9 cellular contexts compared by ENCODE assay signal in the genomic region with DNA sequence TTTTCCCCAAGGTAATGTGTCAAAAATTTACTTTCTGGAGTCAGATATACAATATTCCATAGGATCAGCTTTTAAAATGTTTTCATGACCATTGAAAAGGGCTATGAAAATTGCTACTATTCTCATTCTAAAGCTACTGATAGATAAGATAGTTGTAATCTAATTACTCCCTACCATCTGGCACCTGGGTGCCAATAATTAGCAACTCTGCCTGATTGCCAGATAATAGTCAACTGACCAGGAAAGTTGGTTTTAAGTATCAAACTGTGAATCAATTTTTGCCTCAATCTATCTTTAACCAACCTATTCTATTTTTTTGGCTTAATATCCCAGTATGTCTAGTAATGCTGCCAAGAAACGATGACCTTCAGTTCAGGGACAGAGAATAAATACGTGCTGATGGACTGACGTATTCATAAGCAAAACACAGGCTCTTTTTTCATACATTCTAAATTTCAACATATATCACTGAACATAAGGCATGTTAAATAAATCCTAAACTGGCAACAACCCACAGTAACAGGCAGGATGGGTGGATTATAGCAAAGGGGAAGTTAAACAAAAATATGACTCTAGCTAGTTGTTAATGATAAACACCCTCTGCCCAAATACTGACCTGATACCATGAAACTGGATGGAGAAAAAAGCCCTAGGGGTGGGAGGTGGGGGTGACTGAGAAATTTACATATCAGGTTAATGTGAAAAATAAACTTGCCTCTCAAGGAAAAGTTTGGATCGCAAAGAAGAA. TPM values are rescaled to one million over a fixed set of nuclear protein-coding genes. Genes with fewer than 3 reads are reported as not detected.
DNase-seq lines count a peak whose midpoint lies in the region; ATAC-seq, FAIRE-seq and TF ChIP-seq lines count a peak whose summit lies in the region.
"Had no signal": no experiment of that assay in that cellular context is flagged by ENCODE, and none has a peak within 500 bp of the region (broad histone marks: within the 10 kb centered on the region; RNA-seq: fewer than 3 reads in every experiment).

No MANE protein-coding gene starts in this region.

- no peak for TF ChIP-seq EP300 in ovary (IDR thresholded peaks at IDR 0.05)

- H3K9me3 Mint-ChIP-seq in GM23338: no peaks in the 10 kb centered on the region
- peaks cover 2% of the 10 kb centered on the region for H3K9me3 Mint-ChIP-seq in glutamatergic neuron (ENCODE audit: unreplicated experiment)

- CTCF ChIA-PET in PC-9 (lab: Charles Lee): no interaction called here

- no peak for FAIRE-seq in GM19239 (lab: Jason Lieb, UNC)

- H3K27ac ChIP-seq in GM23338 (ENCODE audit: low read depth): peak overlapping the region; percentile 85; the same call in 1 of the 2 replicates
- peak overlapping the region; percentile 81 for H3K27ac ChIP-seq in PC-9
- peak overlapping the region in 1 of 2 donors; percentile 41 for H3K27ac ChIP-seq in ovary

- H3K9me3 ChIP-seq in PC-9 (ENCODE audit: insufficient read depth, low read depth) (no peaks in the 10 kb centered on the region), ovary (no peaks in the 10 kb centered on the region)

- in situ Hi-C loops in ACHN (cut with HindIII; ENCODE audit: low pct_ligation_motif_present, low pct_unique_long_range_greater_than_20kb, low sequenced_read_pairs): no loop called here
- in situ Hi-C loops in G401 (cut with HindIII; ENCODE audit: low sequenced_read_pairs): no loop called here

- no peak for ATAC-seq in GM23338

- H2AFZ ChIP-seq in GM23338 (no peak overlapping the region), PC-9 (no peak overlapping the region)

- H3K4me3 ChIP-seq in GM23338 (no peak overlapping the region), PC-9 (no peak overlapping the region), ovary (no peak overlapping the region)

- H3K36me3 Mint-ChIP-seq in GM23338 (ENCODE audit: low read depth) (peaks cover 12% of the 10 kb centered on the region; the same call in 2 of the 3 replicates), glutamatergic neuron (ENCODE audit: unreplicated experiment) (no peaks in the 10 kb centered on the region)

- H3K4me2 ChIP-seq in GM23338: peak overlapping the region; percentile 46; the same call in 1 of the 2 replicates
- peak overlapping the region; percentile 62 for H3K4me2 ChIP-seq in PC-9

- H3K4me3 Mint-ChIP-seq in GM23338 (no peak overlapping the region), glutamatergic neuron (ENCODE audit: unreplicated experiment) (peak overlapping the region; percentile 13)

- peaks cover 60% of the 10 kb centered on the region for H3K4me1 ChIP-seq in GM23338 (ENCODE audit: insufficient read depth)
- H3K4me1 ChIP-seq in PC-9 (replicated peaks; ENCODE audit: insufficient read depth): peaks cover 54% of the 10 kb centered on the region
- H3K4me1 ChIP-seq in ovary (ENCODE audit: insufficient read depth): peaks cover 17% of the 10 kb centered on the region

- H3K27ac Mint-ChIP-seq in GM23338: peak overlapping the region; percentile 93
- peak overlapping the region; percentile 74 for H3K27ac Mint-ChIP-seq in glutamatergic neuron (ENCODE audit: unreplicated experiment)

- POLR2A ChIA-PET in PC-9 (lab: Charles Lee; ENCODE audit: unreplicated experiment): interaction anchor here (0.6 to 1.0 kb wide), 5 partner anchors 14 to 182 kb away, joined by 3 to 11 read pairs (median 5); no protein-coding TSS in a partner anchor

- intact Hi-C loops in PC-9 (cut with micrococcal nuclease; ENCODE audit: unreplicated experiment): no loop called here
- intact Hi-C loops in ovary (cut with DNase I): no loop called here

- H3F3A ChIP-seq in GM23338 (replicated peaks; ENCODE audit: low read depth) (no peaks in the 10 kb centered on the region), PC-9 (ENCODE audit: insufficient read depth, low read depth) (peaks cover 16% of the 10 kb centered on the region)

- H4K20me1 ChIP-seq in GM23338 (replicated peaks; ENCODE audit: insufficient read depth): no peaks in the 10 kb centered on the region
- H4K20me1 ChIP-seq in PC-9 (ENCODE audit: insufficient read depth): no peaks in the 10 kb centered on the region

- no peaks in the 10 kb centered on the region for H3K9me2 ChIP-seq in GM23338 (ENCODE audit: insufficient read depth)
- no peaks in the 10 kb centered on the region for H3K9me2 ChIP-seq in PC-9 (ENCODE audit: insufficient read depth)

- H3K27me3 ChIP-seq in GM23338 (ENCODE audit: insufficient read depth) (no peaks in the 10 kb centered on the region), PC-9 (ENCODE audit: insufficient read depth, low read depth) (no peaks in the 10 kb centered on the region), ovary (no peaks in the 10 kb centered on the region)

- TF ChIP-seq CTCF in GM23338 (conservative IDR thresholded peaks at IDR 0.05; ENCODE audit: low read depth in 2 of 2): no peak
- TF ChIP-seq CTCF in PC-9 (conservative IDR thresholded peaks at IDR 0.05): no peak
- no peak for TF ChIP-seq CTCF in glutamatergic neuron (IDR thresholded peaks at IDR 0.05; ENCODE audit: partially characterized antibody, unreplicated experiment)
- no peak for TF ChIP-seq CTCF in ovary (IDR thresholded peaks at IDR 0.05)

- DNase-seq in ACHN: peak; percentile 30
- no peak for DNase-seq in GM23338 (ENCODE audit: low spot score)
- no peak for DNase-seq in PC-9
- DNase-seq in glutamatergic neuron: no peak
- DNase-seq in ovary: no peak
- no peak for DNase-seq in G401 (ENCODE audit: low spot score)
- DNase-seq in GM19239 (ENCODE audit: insufficient read length, low spot score): no peak
- no peak for DNase-seq in activated T-cell treated with anti-CD3 and anti-CD28 coated beads, Interleukin-2, amount 50 U/mL, for 48 hours
- DNase-seq: activated CD8-positive, alpha-beta memory T cell treated with anti-CD3 and anti-CD28 coated beads, Interleukin-2, amount 50 U/mL, for 4 hours had no signal

- H3K4me1 Mint-ChIP-seq in GM23338: peaks cover 63% of the 10 kb centered on the region
- peaks cover 50% of the 10 kb centered on the region for H3K4me1 Mint-ChIP-seq in glutamatergic neuron (ENCODE audit: low read depth, unreplicated experiment)

- 3 to 18% (median 15%) methylated on average over 4 of the region's 4 CpGs for WGBS in ovary, 3 donors

- H3K36me3 ChIP-seq in GM23338 (ENCODE audit: insufficient read depth): no peaks in the 10 kb centered on the region
- no peaks in the 10 kb centered on the region; the same call in 1 of the 2 replicates for H3K36me3 ChIP-seq in PC-9 (ENCODE audit: low read depth)
- no peaks in the 10 kb centered on the region for H3K36me3 ChIP-seq in ovary

- BruUV-seq in PC-9 (replicated peaks; lab: Mats Ljungman, UMichigan): no TSS peak

- H3K79me2 ChIP-seq in GM23338 (replicated peaks; ENCODE audit: insufficient read depth) (peaks cover 94% of the 10 kb centered on the region), PC-9 (ENCODE audit: low read depth) (peaks cover 95% of the 10 kb centered on the region)

- no peak for TF ChIP-seq POLR2A in ovary (IDR thresholded peaks at IDR 0.05)

- H3K27me3 Mint-ChIP-seq in GM23338 (ENCODE audit: insufficient read depth, low read depth, poor library complexity) (peaks cover 4% of the 10 kb centered on the region), glutamatergic neuron (ENCODE audit: unreplicated experiment) (peaks cover 4% of the 10 kb centered on the region)

TF ChIP-seq in GM23338, 12 proteins besides CTCF, POLR2A, EP300 and RAD21 (continues in another document):
- TF ChIP-seq EZH2 (IDR thresholded peaks at IDR 0.05; ENCODE audit: low read depth, unreplicated experiment) (no peak), JUNB (IDR thresholded peaks at IDR 0.05; ENCODE audit: unreplicated experiment) (no peak)

RNA-seq across cellular contexts. Expression of a gene that starts 18.2 kb away (rescaled TPM):
- 12.4 and 22.9 TPM in 2 replicates for total RNA-seq in GM23338 (2014; rRNA removed; shearing (Covaris generic))
- polyA plus RNA-seq in GM23338 (2016; fragmentation: Nextera tagmentation; extraction: Ambion mirVana) (6.2 and 7.8 TPM in 2 replicates), ovary (10 to 100 TPM in 1 of 2 donors, 1 to 10 TPM in 1; 8.2 to 10.0 TPM)
- total RNA-seq in PC-9 (2021) (26.4 and 37.4 TPM in 2 replicates), glutamatergic neuron (ENCODE audit: unreplicated experiment) (35.2 TPM), ovary (10 to 100 TPM; 18.7 to 32.6 (median 22.4) TPM)
- total RNA-seq in G401 (2014; rRNA removed; shearing (Covaris generic)): not detected in 2 replicates

Comparison
In these comparisons a context has a peak if more than half of its experiments do, and no peak if none do; other contexts are left out.
1. RNA of a gene that starts 18.2 kb away (total RNA-seq): 35.2 TPM in glutamatergic neuron (single experiment), 26.4 to 37.4 TPM in PC-9, 18.7 to 32.6 TPM in ovary and 12.4 to 22.9 TPM in GM23338; not detected in G401; every median in the first group is over 10 times any median in the second.